8 cellular contexts compared by ENCODE assay signal in the genomic region with DNA sequence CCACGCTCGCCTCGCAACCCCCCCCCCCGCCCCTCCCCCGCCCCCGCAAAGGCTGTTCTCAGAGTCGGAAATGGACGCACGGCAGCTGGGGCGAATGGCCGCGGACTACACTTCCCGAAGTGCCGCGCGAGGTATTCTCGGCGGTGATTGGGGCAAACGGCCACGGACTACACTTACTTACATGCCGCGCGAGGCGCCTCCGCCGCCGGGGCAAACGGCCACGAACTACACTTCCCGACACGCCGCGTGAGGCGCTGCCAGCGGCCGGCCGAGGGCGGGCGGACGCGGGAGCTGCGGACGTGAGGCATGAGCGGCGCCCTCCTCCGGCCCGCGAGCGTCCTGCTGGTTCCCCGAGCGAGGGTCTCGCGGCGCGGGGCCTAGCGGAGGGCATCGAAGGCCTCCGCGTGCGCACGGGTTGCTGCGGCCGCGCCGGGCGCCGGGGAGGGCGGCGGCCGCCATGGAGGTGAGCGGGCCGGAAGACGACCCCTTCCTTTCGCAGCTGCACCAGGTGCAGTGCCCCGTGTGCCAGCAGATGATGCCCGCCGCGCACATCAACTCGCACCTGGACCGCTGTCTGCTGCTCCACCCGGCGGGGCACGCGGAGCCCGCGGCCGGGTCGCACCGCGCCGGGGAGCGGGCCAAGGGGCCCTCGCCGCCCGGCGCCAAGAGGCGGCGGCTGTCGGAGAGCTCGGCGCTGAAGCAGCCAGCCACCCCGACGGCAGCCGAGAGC. TPM values are rescaled to one million over a fixed set of nuclear protein-coding genes. Genes with fewer than 3 reads are reported as not detected.
DNase-seq lines count a peak whose midpoint lies in the region; ATAC-seq and TF ChIP-seq lines count a peak whose summit lies in the region.

A gene (plus strand): TSS at position 228 of the 730 bp plus-strand sequence. CDS start 230 bp downstream, at position 458.

- H3K4me1 Mint-ChIP-seq in activated CD4-positive, alpha-beta T cell treated with anti-CD3 and anti-CD28 coated beads, Interleukin-2, amount 10 ng/mL, durations not matched to agents 7 days and 5 days = peaks cover 56% of the 10 kb centered on the region

- H3K27me3 ChIP-seq in BJ (ENCODE audit: control insufficient read depth, insufficient read depth, low read length) = no peaks in the 10 kb centered on the region

- POLR2A ChIA-PET in BJ (lab: Charles Lee) = interaction anchor here (0.6 kb wide), 2 partner anchors 96 to 403 kb away, joined by 3 to 7 read pairs; no protein-coding TSS in a partner anchor
- POLR2A ChIA-PET in activated CD4-positive, alpha-beta T cell treated with anti-CD3 and anti-CD28 coated beads, Interleukin-2, amount 10 ng/mL, durations not matched to agents 7 days and 5 days (lab: Charles Lee) = interaction anchor here (0.7 to 1.7 kb wide), 3 partner anchors 32 to 303 kb away, joined by 3 to 16 read pairs (median 4); a partner anchor contains a TSS

- H3K36me3 Mint-ChIP-seq in activated CD4-positive, alpha-beta T cell treated with anti-CD3 and anti-CD28 coated beads, Interleukin-2, amount 10 ng/mL, durations not matched to agents 7 days and 5 days (ENCODE audit: low read depth) = peaks cover 25% of the 10 kb centered on the region

- H3K27me3 Mint-ChIP-seq in activated CD4-positive, alpha-beta T cell treated with anti-CD3 and anti-CD28 coated beads, Interleukin-2, amount 10 ng/mL, durations not matched to agents 7 days and 5 days = no peaks in the 10 kb centered on the region

- H3K36me3 ChIP-seq in BJ (ENCODE audit: control insufficient read depth, insufficient read depth, low read length) = peaks cover 1% of the 10 kb centered on the region; the same call in 1 of the 2 replicates

- CTCF ChIA-PET in BJ (lab: Yijun Ruan, JAX) = interaction anchor here (0.8 to 9.5 kb wide), 8 partner anchors 9 to 1169 kb away, joined by 3 to 81 read pairs (median 4); a partner anchor contains a TSS
- CTCF ChIA-PET in activated CD4-positive, alpha-beta T cell treated with anti-CD3 and anti-CD28 coated beads, Interleukin-2, amount 10 ng/mL, durations not matched to agents 7 days and 5 days (lab: Charles Lee) = interaction anchor here (0.6 to 3.6 kb wide), 27 partner anchors 8 to 309 kb away, joined by 3 to 22 read pairs (median 4); a partner anchor contains a TSS

- ATAC-seq in GM19328 (IDR thresholded peaks at IDR 0.05; ENCODE audit: unreplicated experiment) = peak; percentile 80
- ATAC-seq in HG03520 (IDR thresholded peaks at IDR 0.05; ENCODE audit: unreplicated experiment) = peak; percentile 83
- peak; percentile 88 for ATAC-seq in left lobe of liver

- no peak; the same call in 1 of the 2 replicates for TF ChIP-seq CTCF in BJ (IDR thresholded peaks at IDR 0.05; ENCODE audit: insufficient read depth, low read depth, low read length)

- H3K9me3 Mint-ChIP-seq in activated CD4-positive, alpha-beta T cell treated with anti-CD3 and anti-CD28 coated beads, Interleukin-2, amount 10 ng/mL, durations not matched to agents 7 days and 5 days = no peaks in the 10 kb centered on the region

- peak within 1 kb of the TSS; percentile 94 for H3K4me3 Mint-ChIP-seq in activated CD4-positive, alpha-beta T cell treated with anti-CD3 and anti-CD28 coated beads, Interleukin-2, amount 10 ng/mL, durations not matched to agents 7 days and 5 days

- H3K27ac Mint-ChIP-seq in activated CD4-positive, alpha-beta T cell treated with anti-CD3 and anti-CD28 coated beads, Interleukin-2, amount 10 ng/mL, durations not matched to agents 7 days and 5 days = peak within 1 kb of the TSS; percentile 96

- peak; percentile 96 for DNase-seq in BJ (ENCODE audit: low read depth)
- peak; percentile 97 for DNase-seq in NCI-H526 treated with DMSO at 0.1 percent for 48 hours (lab: John Stamatoyannopoulos, UW)
- peak; percentile 98 for DNase-seq in activated CD4-positive, alpha-beta T cell treated with anti-CD3 and anti-CD28 coated beads, Interleukin-2, amount 10 ng/mL, durations not matched to agents 7 days and 5 days
- DNase-seq in cortex of kidney (lab: John Stamatoyannopoulos, UW) = peak; percentile 54
- peak; percentile 99 for DNase-seq in left lobe of liver (ENCODE audit: low spot score)
- DNase-seq in stimulated activated CD4-positive, alpha-beta T cell treated with anti-CD3 and anti-CD28 coated beads, Interleukin-2, amount 100 ng/mL, for 4 hours (ENCODE audit: low read depth) = peak; percentile 95

- peak within 1 kb of the TSS; percentile 90 for H3K4me3 ChIP-seq in BJ (ENCODE audit: low read depth, low read length)

RNA-seq across cellular contexts. Expression of the gene that starts here (rescaled TPM):
- polyA plus RNA-seq in BJ (2011; rRNA removed) = 23.9 and 26.5 TPM in 2 replicates
- 20.5 and 20.8 TPM in 2 replicates for polyA minus RNA-seq in BJ (2011; rRNA and poly(A)+ RNA removed)
- 10 to 100 TPM; 48.0 to 50.5 TPM for total RNA-seq in activated CD4-positive, alpha-beta T cell treated with anti-CD3 and anti-CD28 coated beads, Interleukin-2, amount 10 ng/mL, durations not matched to agents 7 days and 5 days
- total RNA-seq in left lobe of liver = 16.5 TPM

Comparison
In these comparisons a context has a peak if more than half of its experiments do, and no peak if none do; other contexts are left out.
1. Peak in every context shown above with its lines: DNase-seq, ATAC-seq and H3K4me3 ChIP-seq.